Comparison of ENCODE assay signal across 22 cellular contexts in the genomic region with DNA sequence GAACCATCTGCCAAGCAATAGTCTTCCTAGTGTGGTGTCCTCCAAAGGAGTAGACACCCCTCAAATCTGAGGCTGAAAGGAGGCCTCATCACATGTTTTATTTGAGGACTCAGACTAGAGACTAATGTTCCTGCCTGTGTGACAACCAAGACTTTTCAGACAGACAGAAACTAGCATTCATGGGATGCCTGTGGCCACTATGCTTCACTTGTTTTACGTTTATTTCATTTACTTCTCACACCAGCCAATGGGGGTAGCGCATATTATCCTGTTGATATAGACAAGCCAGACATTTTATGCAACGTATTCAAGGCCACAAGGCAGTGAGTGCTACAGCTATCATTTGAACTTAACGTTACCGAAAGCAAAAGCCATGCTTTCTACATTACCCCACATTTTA.
"Had no signal": no experiment of that assay in that cellular context is flagged by ENCODE, and none has a peak within 500 bp of the region (broad histone marks: within the 10 kb centered on the region; RNA-seq: fewer than 3 reads in every experiment).

No MANE protein-coding gene starts in this region.

- H3K4me3 Mint-ChIP-seq: naive thymus-derived CD4-positive, alpha-beta T cell; nephron progenitor cell; stimulated activated effector memory CD8-positive, alpha-beta T cell treated with anti-CD3 and anti-CD28 coated beads, Interleukin-12 subunit alpha, Interleukin-12 subunit beta, amount 100 ng/mL, for 72 hours had no signal

- H3K9me3 ChIP-seq: heart right ventricle, psoas muscle, sigmoid colon, suprapubic skin, tibial artery, upper lobe of left lung, uterus had no signal

- ATAC-seq: heart right ventricle; left lobe of liver; naive thymus-derived CD4-positive, alpha-beta T cell; psoas muscle; stimulated activated effector memory CD8-positive, alpha-beta T cell treated with anti-CD3 and anti-CD28 coated beads, Interleukin-12 subunit alpha, Interleukin-12 subunit beta, amount 100 ng/mL, for 72 hours; stimulated activated naive CD8-positive, alpha-beta T cell treated with anti-CD3 and anti-CD28 coated beads, Interleukin-15, Interleukin-2, amounts not matched to agents 100 U/mL and 50 U/mL, for 24 hours had no signal

- H3K27me3 ChIP-seq: dorsolateral prefrontal cortex, heart right ventricle, sigmoid colon, suprapubic skin, tibial artery, upper lobe of left lung, uterus had no signal

- H3K36me3 Mint-ChIP-seq: naive thymus-derived CD4-positive, alpha-beta T cell; stimulated activated effector memory CD8-positive, alpha-beta T cell treated with anti-CD3 and anti-CD28 coated beads, Interleukin-12 subunit alpha, Interleukin-12 subunit beta, amount 100 ng/mL, for 72 hours had no signal

- H3K27ac Mint-ChIP-seq: naive thymus-derived CD4-positive, alpha-beta T cell; nephron progenitor cell; stimulated activated effector memory CD8-positive, alpha-beta T cell treated with anti-CD3 and anti-CD28 coated beads, Interleukin-12 subunit alpha, Interleukin-12 subunit beta, amount 100 ng/mL, for 72 hours had no signal

- H3K27ac ChIP-seq: coronary artery, dorsolateral prefrontal cortex, heart right ventricle, psoas muscle, sigmoid colon, suprapubic skin, tibial artery, upper lobe of left lung, uterus had no signal

- H3K4me1 Mint-ChIP-seq: nephron progenitor cell; stimulated activated effector memory CD8-positive, alpha-beta T cell treated with anti-CD3 and anti-CD28 coated beads, Interleukin-12 subunit alpha, Interleukin-12 subunit beta, amount 100 ng/mL, for 72 hours had no signal

- H3K4me3 ChIP-seq: coronary artery, dorsolateral prefrontal cortex, heart right ventricle, psoas muscle, sigmoid colon, suprapubic skin, tibial artery, upper lobe of left lung, uterus had no signal

- H3K4me1 ChIP-seq: heart right ventricle, psoas muscle, sigmoid colon, suprapubic skin, tibial artery, upper lobe of left lung, uterus had no signal

- FAIRE-seq: frontal cortex, islet of Langerhans, small intestine had no signal

- H3K9me3 Mint-ChIP-seq: nephron progenitor cell had no signal

- DNase-seq: dorsolateral prefrontal cortex; effector CD8-positive, alpha-beta T cell; heart right ventricle; hypothalamus; kidney glomerular epithelial cell; mammary epithelial cell; naive thymus-derived CD4-positive, alpha-beta T cell; nephron progenitor cell; psoas muscle; sigmoid colon; small intestine; stimulated activated CD4-positive, alpha-beta T cell treated with anti-CD3 and anti-CD28 coated beads, Interleukin-2, amount 100 ng/mL, for 48 hours; stimulated activated naive CD8-positive, alpha-beta T cell treated with anti-CD3 and anti-CD28 coated beads, Interleukin-15, Interleukin-2, amounts not matched to agents 100 U/mL and 50 U/mL, for 24 hours; tibial artery; upper lobe of left lung; uterus had no signal

- H3K36me3 ChIP-seq: heart right ventricle, sigmoid colon, suprapubic skin, tibial artery, upper lobe of left lung, uterus had no signal
